Comparison of ENCODE assay signal across 12 cellular contexts in genomic region chr11:64888761-64889511, GRCh38. TPM values are rescaled to one million over a fixed set of nuclear protein-coding genes. Genes with fewer than 3 reads are reported as not detected.
DNase-seq lines count a peak whose midpoint lies in the region; ATAC-seq and TF ChIP-seq lines count a peak whose summit lies in the region.
"Had no signal": no experiment of that assay in that cellular context is flagged by ENCODE, and none has a peak within 500 bp of the region (broad histone marks: within the 10 kb centered on the region; RNA-seq: fewer than 3 reads in every experiment).

No MANE protein-coding gene starts in this region.

- H3K27me3 Mint-ChIP-seq in Calu3 (ENCODE audit: unreplicated experiment): no peaks in the 10 kb centered on the region

- intact Hi-C loops in Calu3 (cut with micrococcal nuclease; ENCODE audit: unreplicated experiment): loop anchor here (2.0 kb wide), 1 partner anchor 42 kb away; no protein-coding TSS in a partner anchor

- H3K4me1 ChIP-seq in mesodermal cell (ENCODE audit: control insufficient read depth, insufficient read depth, low read length, poor library complexity, severe bottlenecking): peaks cover 33% of the 10 kb centered on the region

- CTCF ChIA-PET in Calu3 (lab: Charles Lee): interaction anchor here (0.7 to 4.6 kb wide), 6 partner anchors 29 to 222 kb away, joined by 3 to 49 read pairs (median 5); partner anchors contain the start of genes ATG2A and BATF2

- H3K4me1 Mint-ChIP-seq in Calu3 (ENCODE audit: low read depth, unreplicated experiment): peaks cover 65% of the 10 kb centered on the region

- peak overlapping the region; percentile 63 for H3K4me3 Mint-ChIP-seq in Calu3 (ENCODE audit: low read depth, unreplicated experiment)

- peak overlapping the region; percentile 77 for H3K27ac Mint-ChIP-seq in Calu3 (ENCODE audit: unreplicated experiment)

- ATAC-seq in HG03135 (IDR thresholded peaks at IDR 0.05; ENCODE audit: unreplicated experiment): no peak

- DNase-seq in Calu3: peak; percentile 68
- peak; percentile 67 for DNase-seq in SK-N-DZ (ENCODE audit: low spot score)
- no peak for DNase-seq in activated CD4-positive, alpha-beta T cell treated with anti-CD3 and anti-CD28 coated beads, Interleukin-2, amount 50 U/mL, for 1 hour
- no peak for DNase-seq in DMS153 (lab: John Stamatoyannopoulos, UW)
- DNase-seq: kidney glomerular epithelial cell, NCI-H345, sigmoid colon had no signal

- no peaks in the 10 kb centered on the region for H3K9me3 Mint-ChIP-seq in Calu3 (ENCODE audit: low read depth, unreplicated experiment)
- H3K9me3 Mint-ChIP-seq: CD14-positive monocyte had no signal

- H3K9me3 ChIP-seq in mesodermal cell (ENCODE audit: control insufficient read depth, low read length): no peaks in the 10 kb centered on the region
- H3K9me3 ChIP-seq: sigmoid colon had no signal

- H3K27ac ChIP-seq in mesodermal cell (ENCODE audit: low read depth, low read length, severe bottlenecking): peak overlapping the region; percentile 41
- H3K27ac ChIP-seq: KMS-11 had no signal

- H3K4me3 ChIP-seq in mesodermal cell (ENCODE audit: extremely low read depth, insufficient read depth, low read length, poor library complexity, severe bottlenecking): no peak overlapping the region

- H3K36me3 Mint-ChIP-seq in Calu3 (ENCODE audit: insufficient read depth, unreplicated experiment): peaks cover 59% of the 10 kb centered on the region

- TF ChIP-seq CTCF in Calu3 (IDR thresholded peaks at IDR 0.05; ENCODE audit: unreplicated experiment): no peak

- no TSS peak for BruUV-seq in Calu3 (replicated peaks; lab: Mats Ljungman, UMichigan)

- H3K36me3 ChIP-seq in mesodermal cell (ENCODE audit: control insufficient read depth, insufficient read depth, low read length): no peaks in the 10 kb centered on the region
- H3K36me3 ChIP-seq: sigmoid colon had no signal

- WGBS in mesodermal cell (ENCODE audit: insufficient coverage in 2 of 2), 2 experiments: 73 to 74% methylated on average over 6 to 9 of the region's 9 CpGs

RNA-seq across cellular contexts. Expression of gene EHD1, which starts 10.5 kb away (rescaled TPM):
- total RNA-seq in Calu3 (2022): 92.8 and 101 TPM in 2 replicates
- 28.2 TPM in 2 replicates for polyA plus RNA-seq in SK-N-DZ (2014; cell fraction: cytosol; rRNA removed)
- 8.5 and 14.2 TPM in 2 replicates for polyA plus RNA-seq in SK-N-DZ (2014; cell fraction: nucleus; rRNA removed)
- polyA plus RNA-seq in mesodermal cell (2013, experiment 1 of 2): 41.5 TPM
- 36.3 TPM for polyA plus RNA-seq in mesodermal cell (2013, experiment 2 of 2)

RNA-seq across cellular contexts. Expression of gene ATG2A, which starts 28.1 kb away (rescaled TPM):
- 29.6 and 35.8 TPM in 2 replicates for total RNA-seq in Calu3 (2022)
- 5.0 and 5.6 TPM in 2 replicates for polyA plus RNA-seq in SK-N-DZ (2014; cell fraction: cytosol; rRNA removed)
- polyA plus RNA-seq in SK-N-DZ (2014; cell fraction: nucleus; rRNA removed): 18.2 and 29.8 TPM in 2 replicates
- 13.8 TPM for polyA plus RNA-seq in mesodermal cell (2013, experiment 1 of 2)
- 11.5 TPM for polyA plus RNA-seq in mesodermal cell (2013, experiment 2 of 2)

RNA-seq across cellular contexts. Expression of gene PPP2R5B, which starts 35.6 kb away (rescaled TPM):
- 9.9 and 12.2 TPM in 2 replicates for total RNA-seq in Calu3 (2022)
- polyA plus RNA-seq in SK-N-DZ (2014; cell fraction: cytosol; rRNA removed): 4.8 and 5.5 TPM in 2 replicates
- polyA plus RNA-seq in SK-N-DZ (2014; cell fraction: nucleus; rRNA removed): 10.7 and 18.2 TPM in 2 replicates
- polyA plus RNA-seq in mesodermal cell (2013, experiment 1 of 2): 17.9 TPM
- polyA plus RNA-seq in mesodermal cell (2013, experiment 2 of 2): 15.3 TPM

RNA-seq across cellular contexts. Expression of gene CDC42BPG, which starts 44.5 kb away (rescaled TPM):
- 26.5 and 33.0 TPM in 2 replicates for total RNA-seq in Calu3 (2022)
- 0.17 and 0.73 TPM in 2 replicates for polyA plus RNA-seq in SK-N-DZ (2014; cell fraction: cytosol; rRNA removed)
- polyA plus RNA-seq in SK-N-DZ (2014; cell fraction: nucleus; rRNA removed): 1.4 and 1.8 TPM in 2 replicates
- polyA plus RNA-seq in mesodermal cell (2013, experiment 1 of 2): 4.0 TPM
- polyA plus RNA-seq in mesodermal cell (2013, experiment 2 of 2): 3.1 TPM
- polyA plus RNA-seq: CD14-positive monocyte had no signal

RNA-seq across cellular contexts. Expression of gene GPHA2, which starts 46.8 kb away (rescaled TPM):
- total RNA-seq in Calu3 (2022): not detected in 2 replicates
- not detected in 2 replicates for polyA plus RNA-seq in SK-N-DZ (2014; cell fraction: cytosol; rRNA removed)
- polyA plus RNA-seq in SK-N-DZ (2014; cell fraction: nucleus; rRNA removed): 0.27 TPM in 1 of 2 replicates, not detected in the other
- not detected for polyA plus RNA-seq in mesodermal cell (2013, experiment 1 of 2)
- polyA plus RNA-seq in mesodermal cell (2013, experiment 2 of 2): not detected
- total RNA-seq: esophagus mucosa had no signal
- polyA plus RNA-seq: CD14-positive monocyte had no signal

Comparison
In these comparisons a context has a peak if more than half of its experiments do, and no peak if none do; other contexts are left out.
1. DNase-seq: peak in Calu3 (single experiment) and SK-N-DZ (single experiment); none in activated CD4-positive, alpha-beta T cell treated with anti-CD3 and anti-CD28 coated beads, Interleukin-2, amount 50 U/mL, for 1 hour (single experiment) and DMS153 (single experiment).